Comparison of ENCODE assay signal across 25 cellular contexts in genomic region chr2:20167356-20167755, GRCh38. TPM values are rescaled to one million over a fixed set of nuclear protein-coding genes. Genes with fewer than 3 reads are reported as not detected.
DNase-seq lines count a peak whose midpoint lies in the region; ATAC-seq and TF ChIP-seq lines count a peak whose summit lies in the region.
"Had no signal": no experiment of that assay in that cellular context is flagged by ENCODE, and none has a peak within 500 bp of the region (broad histone marks: within the 10 kb centered on the region; RNA-seq: fewer than 3 reads in every experiment).

No MANE protein-coding gene starts in this region.

- 73% methylated on average over 4 of the region's 4 CpGs for WGBS in mesenchymal stem cell

- no peaks in the 10 kb centered on the region for H3K36me3 ChIP-seq in mesenchymal stem cell (ENCODE audit: control insufficient read depth in 1 of 2, insufficient read depth in 2 of 2, low read depth in 1 of 2, low read length in 2 of 2)
- H3K36me3 ChIP-seq: esophagus squamous epithelium, neutrophil, Peyer's patch had no signal

- no peak overlapping the region for H3K4me3 ChIP-seq in coronary artery
- H3K4me3 ChIP-seq in mesenchymal stem cell (ENCODE audit: insufficient read depth in 1 of 2, low read depth in 1 of 2, low read length in 2 of 2), result no peak overlapping the region
- H3K4me3 ChIP-seq: esophagus squamous epithelium, Peyer's patch, psoas muscle, skin epidermis had no signal

- peak overlapping the region in 1 of 2 experiments; percentile 42 for H3K18ac ChIP-seq in mesenchymal stem cell (ENCODE audit: low read depth in 1 of 2, low read length in 2 of 2)

- H3K27ac Mint-ChIP-seq in CD14-positive monocyte, result no peak overlapping the region
- H3K27ac Mint-ChIP-seq: effector memory CD8-positive, alpha-beta T cell; stimulated activated memory B cell treated with anti-CD40 and anti-IgM and Interleukin-4, amounts not matched to agents 10 μg/mL and 1 μg/mL and 100 μg/mL, for 72 hours had no signal

- ATAC-seq in HG02884 (IDR thresholded peaks at IDR 0.05; ENCODE audit: unreplicated experiment) (no peak), GM21528 (IDR thresholded peaks at IDR 0.05; ENCODE audit: low FRiP score, unreplicated experiment) (no peak), GM21576 (IDR thresholded peaks at IDR 0.05; ENCODE audit: unreplicated experiment) (no peak)
- ATAC-seq: effector memory CD8-positive, alpha-beta T cell; psoas muscle; stimulated activated memory B cell treated with anti-CD40 and anti-IgM and Interleukin-4, amounts not matched to agents 10 μg/mL and 1 μg/mL and 100 μg/mL, for 72 hours had no signal

- peak; percentile 9 for DNase-seq in CD14-positive monocyte (ENCODE audit: low spot score)
- DNase-seq in NCI-H226, result peak; percentile 25
- peak; percentile 24 for DNase-seq in coronary artery (ENCODE audit: low spot score)
- DNase-seq in mesenchymal stem cell, result no peak
- DNase-seq in T-helper 1 cell, result no peak
- DNase-seq: activated CD4-positive, alpha-beta T cell treated with anti-CD3 and anti-CD28 coated beads for 4 hours; activated CD8-positive, alpha-beta memory T cell treated with anti-CD3 and anti-CD28 coated beads for 24 hours; activated T-cell treated with anti-CD3 and anti-CD28 coated beads, Interleukin-2, amount 50 U/mL, for 1 hour; Caco-2; DMS79 treated with DMSO at 0.1 percent for 48 hours; effector memory CD8-positive, alpha-beta T cell; esophagus squamous epithelium; MM.1S; NCI-H1417 treated with DMSO at 0.1 percent for 48 hours; NCI-H524 treated with DMSO at 0.1 percent for 48 hours; NK-92 treated with Interleukin-12 subunit alpha and Interleukin-12 subunit beta, amount 100 ng/mL, for 24 hours; Peyer's patch; psoas muscle; T-helper 2 cell had no signal

- peaks cover under 1 to 3% (median 2%) of the 10 kb centered on the region in 3 donors for H3K27me3 Mint-ChIP-seq in CD14-positive monocyte (ENCODE audit: low read depth in 3 of 3)

- no peak overlapping the region for H3K27ac ChIP-seq in coronary artery
- no peak overlapping the region for H3K27ac ChIP-seq in mesenchymal stem cell (ENCODE audit: low read length, poor library complexity, severe bottlenecking)
- H3K27ac ChIP-seq: neutrophil, Peyer's patch, psoas muscle had no signal

- H2BK120ac ChIP-seq in mesenchymal stem cell (ENCODE audit: low read depth, low read length), result no peak overlapping the region

- H2BK12ac ChIP-seq in mesenchymal stem cell (ENCODE audit: low read length in 2 of 2), result no peak overlapping the region

- H3K4me1 ChIP-seq in mesenchymal stem cell (ENCODE audit: control insufficient read depth, insufficient read depth, low read depth, low read length), result peaks cover 42% of the 10 kb centered on the region
- H3K4me1 ChIP-seq: Peyer's patch, psoas muscle had no signal

- no peak overlapping the region for H4K8ac ChIP-seq in mesenchymal stem cell (ENCODE audit: low read length)

- no peak overlapping the region for H3K23ac ChIP-seq in mesenchymal stem cell (ENCODE audit: low read length in 2 of 2)

- intact Hi-C loops in CD14-positive monocyte (cut with micrococcal nuclease), result no loop called here

- H3K9ac ChIP-seq in mesenchymal stem cell (ENCODE audit: low read length), result peak overlapping the region; percentile 67

- no peak overlapping the region for H4K91ac ChIP-seq in mesenchymal stem cell (ENCODE audit: low read length)

- no peak for TF ChIP-seq CTCF in CD14-positive monocyte (IDR thresholded peaks at IDR 0.05)
- no peak for TF ChIP-seq CTCF in coronary artery (IDR thresholded peaks at IDR 0.05)

- no peaks in the 10 kb centered on the region for H3K79me1 ChIP-seq in mesenchymal stem cell (replicated peaks; ENCODE audit: low read length, poor library complexity, severe bottlenecking)

- no peaks in the 10 kb centered on the region for H3K27me3 ChIP-seq in mesenchymal stem cell (ENCODE audit: control insufficient read depth in 1 of 2, insufficient read depth in 1 of 2, low read length in 2 of 2)
- H3K27me3 ChIP-seq: esophagus squamous epithelium, neutrophil, Peyer's patch had no signal

- H2AFZ ChIP-seq in mesenchymal stem cell (ENCODE audit: low read depth, low read length), result no peak overlapping the region

- no peak overlapping the region for H2BK15ac ChIP-seq in mesenchymal stem cell (ENCODE audit: low read depth, poor library complexity, severe bottlenecking)

- H3K4me2 ChIP-seq in mesenchymal stem cell (ENCODE audit: low read length, poor library complexity, severe bottlenecking), result no peak overlapping the region

- H3K4me1 Mint-ChIP-seq in CD14-positive monocyte, result no peaks in the 10 kb centered on the region
- H3K4me1 Mint-ChIP-seq: stimulated activated memory B cell treated with anti-CD40 and anti-IgM and Interleukin-4, amounts not matched to agents 10 μg/mL and 1 μg/mL and 100 μg/mL, for 72 hours had no signal

- no peaks in the 10 kb centered on the region for H3K36me3 Mint-ChIP-seq in CD14-positive monocyte
- H3K36me3 Mint-ChIP-seq: stimulated activated memory B cell treated with anti-CD40 and anti-IgM and Interleukin-4, amounts not matched to agents 10 μg/mL and 1 μg/mL and 100 μg/mL, for 72 hours had no signal

- H3K9me3 Mint-ChIP-seq in CD14-positive monocyte, result no peaks in the 10 kb centered on the region
- H3K9me3 Mint-ChIP-seq: effector memory CD8-positive, alpha-beta T cell; stimulated activated memory B cell treated with anti-CD40 and anti-IgM and Interleukin-4, amounts not matched to agents 10 μg/mL and 1 μg/mL and 100 μg/mL, for 72 hours had no signal

- no peak overlapping the region for H3K4me3 Mint-ChIP-seq in CD14-positive monocyte
- H3K4me3 Mint-ChIP-seq: effector memory CD8-positive, alpha-beta T cell; stimulated activated memory B cell treated with anti-CD40 and anti-IgM and Interleukin-4, amounts not matched to agents 10 μg/mL and 1 μg/mL and 100 μg/mL, for 72 hours had no signal

- H3K14ac ChIP-seq in mesenchymal stem cell (ENCODE audit: low read length in 2 of 2), result no peak overlapping the region

- no peaks in the 10 kb centered on the region for H3K9me3 ChIP-seq in mesenchymal stem cell (ENCODE audit: control insufficient read depth, low read length)
- H3K9me3 ChIP-seq: Caco-2, esophagus squamous epithelium, neutrophil, Peyer's patch, psoas muscle had no signal

- peak overlapping the region; percentile 80 for H2AK5ac ChIP-seq in mesenchymal stem cell (ENCODE audit: low read length, severe bottlenecking)

- no peak overlapping the region for H2BK5ac ChIP-seq in mesenchymal stem cell (ENCODE audit: low read depth, low read length, poor library complexity, severe bottlenecking)

- peak overlapping the region in 1 of 2 experiments; percentile 5 for H3K4ac ChIP-seq in mesenchymal stem cell (ENCODE audit: low read depth in 1 of 2, low read length in 2 of 2)

RNA-seq across cellular contexts. Expression of gene SDC1, which starts 57.6 kb away (rescaled TPM):
- not detected for polyA plus RNA-seq in CD14-positive monocyte
- 8.4 TPM for polyA plus RNA-seq in mesenchymal stem cell (2013, experiment 1 of 2)
- 6.9 TPM for polyA plus RNA-seq in mesenchymal stem cell (2013, experiment 2 of 2)

Comparison
In these comparisons a context has a peak if more than half of its experiments do, and no peak if none do; other contexts are left out.
1. DNase-seq: peak in CD14-positive monocyte (single experiment), NCI-H226 (single experiment) and coronary artery (single experiment); none in mesenchymal stem cell (single experiment) and T-helper 1 cell (0 of 5).